8 cellular contexts compared by ENCODE assay signal in the genomic region with DNA sequence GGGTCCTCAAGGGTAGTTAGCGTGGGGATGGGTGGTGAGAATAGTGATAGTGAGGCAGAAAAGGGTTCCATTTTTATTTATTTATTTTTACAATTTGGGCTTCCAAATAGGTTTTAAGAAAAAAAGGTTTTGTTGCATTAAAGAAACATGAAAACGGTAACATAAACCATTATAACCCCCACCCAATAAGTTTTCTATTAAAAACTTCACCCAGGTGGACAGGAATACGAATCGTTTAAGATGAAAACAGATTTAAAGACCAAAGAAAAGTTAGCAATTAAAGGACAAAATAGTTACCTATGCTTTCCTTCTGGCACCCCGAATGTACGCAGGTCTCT.
DNase-seq lines count a peak whose midpoint lies in the region; ATAC-seq and TF ChIP-seq lines count a peak whose summit lies in the region.

No MANE protein-coding gene starts in this region.

- no peak overlapping the region for H3K27ac ChIP-seq in SJSA1
- peak overlapping the region; percentile 30 for H3K27ac ChIP-seq in rectal smooth muscle tissue (ENCODE audit: low read depth, low read length)

- H3K27me3 ChIP-seq in SJSA1 (replicated peaks), result 0 out of 2 replicates have a peak, but pooled peaks cover 6% of the 10 kb centered on the region
- no peaks in the 10 kb centered on the region for H3K27me3 ChIP-seq in rectal smooth muscle tissue (ENCODE audit: control insufficient read depth, insufficient read depth, low read length)

- H3K36me3 ChIP-seq in ES-I3 (ENCODE audit: insufficient read depth, low read length) (no peaks in the 10 kb centered on the region), SJSA1 (no peaks in the 10 kb centered on the region), rectal smooth muscle tissue (ENCODE audit: control insufficient read depth, insufficient read depth, low read length) (no peaks in the 10 kb centered on the region)

- peak overlapping the region; percentile 72 for H3K4me3 ChIP-seq in SJSA1
- H3K4me3 ChIP-seq in fibroblast of the aortic adventitia (ENCODE audit: low read depth, low read length), result peak overlapping the region; percentile 84
- H3K4me3 ChIP-seq in rectal smooth muscle tissue (ENCODE audit: low read length), result peak overlapping the region; percentile 95

- H3K9me3 ChIP-seq in ES-I3 (ENCODE audit: control insufficient read depth, insufficient read depth, low read length) (no peaks in the 10 kb centered on the region), SJSA1 (replicated peaks) (no peaks in the 10 kb centered on the region)

- no peak for TF ChIP-seq CTCF in fibroblast of the aortic adventitia (IDR thresholded peaks at IDR 0.05; ENCODE audit: insufficient read depth, low read length)

- DNase-seq in SJSA1 (ENCODE audit: low read depth in 1 of 2, low spot score in 2 of 2) (peak in 1 of 2 experiments; percentile 2), fibroblast of the aortic adventitia (ENCODE audit: low read depth) (no peak), AG20443 (ENCODE audit: low spot score) (no peak), OCI-M1 (lab: John Stamatoyannopoulos, UW) (no peak)

- H3K4me1 ChIP-seq in ES-I3 (ENCODE audit: insufficient read depth, low read length) (0 out of 2 replicates have a peak, but pooled peaks cover 4% of the 10 kb centered on the region), SJSA1 (replicated peaks) (peaks cover 5% of the 10 kb centered on the region), rectal smooth muscle tissue (ENCODE audit: control insufficient read depth, insufficient read depth, low read length) (peaks cover 6% of the 10 kb centered on the region)

- ATAC-seq in GM19467 (IDR thresholded peaks at IDR 0.05; ENCODE audit: unreplicated experiment) (no peak), GM21825 (IDR thresholded peaks at IDR 0.05; ENCODE audit: unreplicated experiment) (no peak)

- peak overlapping the region; percentile 70 for H3K9ac ChIP-seq in ES-I3 (ENCODE audit: low read depth, low read length)
- H3K9ac ChIP-seq in rectal smooth muscle tissue (ENCODE audit: low read length), result peak overlapping the region; percentile 38
